ENCODE assay signal across 14 cellular contexts in genomic region chr16:1997591-1998359, GRCh38. TPM values are rescaled to one million over a fixed set of nuclear protein-coding genes. Genes with fewer than 3 reads are reported as not detected.
DNase-seq lines count a peak whose midpoint lies in the region; ATAC-seq and TF ChIP-seq lines count a peak whose summit lies in the region.
"Had no signal": no experiment of that assay in that cellular context is flagged by ENCODE, and none has a peak within 500 bp of the region (broad histone marks: within the 10 kb centered on the region; RNA-seq: fewer than 3 reads in every experiment).

No MANE protein-coding gene starts in this region.

- H3K9me3 ChIP-seq in right cardiac atrium (ENCODE audit: control insufficient read depth, low read length) (no peaks in the 10 kb centered on the region), heart left ventricle (no peaks in the 10 kb centered on the region), upper lobe of right lung (no peaks in the 10 kb centered on the region)
- H3K9me3 ChIP-seq: SK-N-SH had no signal

- H3K9me3 Mint-ChIP-seq in endothelial cell (ENCODE audit: unreplicated experiment): no peaks in the 10 kb centered on the region
- H3K9me3 Mint-ChIP-seq in activated CD8-positive, alpha-beta T cell treated with anti-CD3 and anti-CD28 coated beads for 36 hours: no peaks in the 10 kb centered on the region
- H3K9me3 Mint-ChIP-seq in stimulated activated naive B cell treated with anti-CD40 and anti-IgM and Interleukin-4, amounts not matched to agents 10 μg/mL and 1 μg/mL and 100 μg/mL, for 72 hours: no peaks in the 10 kb centered on the region

- TF ChIP-seq CTCF in heart left ventricle (IDR thresholded peaks at IDR 0.05): no peak
- no peak for TF ChIP-seq CTCF in endothelial cell (IDR thresholded peaks at IDR 0.05; ENCODE audit: unreplicated experiment)
- no peak for TF ChIP-seq CTCF in upper lobe of right lung (IDR thresholded peaks at IDR 0.05)
- TF ChIP-seq CTCF in activated CD8-positive, alpha-beta T cell treated with anti-CD3 and anti-CD28 coated beads for 36 hours (IDR thresholded peaks at IDR 0.05): no peak

- ATAC-seq in right cardiac atrium (peak in 1 of 2 donors; percentile 2), heart left ventricle (no peak), upper lobe of right lung (no peak)
- no peak for ATAC-seq in activated CD8-positive, alpha-beta T cell treated with anti-CD3 and anti-CD28 coated beads for 36 hours
- no peak for ATAC-seq in stimulated activated naive B cell treated with anti-CD40 and anti-IgM and Interleukin-4, amounts not matched to agents 10 μg/mL and 1 μg/mL and 100 μg/mL, for 72 hours (replicated peaks)

- no peak for TF ChIP-seq POLR2A in heart left ventricle (IDR thresholded peaks at IDR 0.05)

- no peaks in the 10 kb centered on the region for H3K4me1 Mint-ChIP-seq in endothelial cell (ENCODE audit: unreplicated experiment)
- H3K4me1 Mint-ChIP-seq in activated CD8-positive, alpha-beta T cell treated with anti-CD3 and anti-CD28 coated beads for 36 hours (ENCODE audit: low read depth): peaks cover 15% of the 10 kb centered on the region
- peaks cover 13 to 15% of the 10 kb centered on the region in 2 donors for H3K4me1 Mint-ChIP-seq in stimulated activated naive B cell treated with anti-CD40 and anti-IgM and Interleukin-4, amounts not matched to agents 10 μg/mL and 1 μg/mL and 100 μg/mL, for 72 hours

- intact Hi-C loops in right cardiac atrium (cut with DNase I) (no loop called here), heart left ventricle (cut with DNase I) (loop anchor here in 1 of 10 donors (10.0 kb wide), 1 partner anchor 133 kb away; no protein-coding TSS in a partner anchor), upper lobe of right lung (cut with DNase I) (no loop called here)
- intact Hi-C loops in activated CD8-positive, alpha-beta T cell treated with anti-CD3 and anti-CD28 coated beads for 36 hours (cut with micrococcal nuclease): no loop called here

- no peak overlapping the region for H3K27ac Mint-ChIP-seq in endothelial cell (ENCODE audit: unreplicated experiment)
- no peak overlapping the region for H3K27ac Mint-ChIP-seq in activated CD8-positive, alpha-beta T cell treated with anti-CD3 and anti-CD28 coated beads for 36 hours
- H3K27ac Mint-ChIP-seq in stimulated activated naive B cell treated with anti-CD40 and anti-IgM and Interleukin-4, amounts not matched to agents 10 μg/mL and 1 μg/mL and 100 μg/mL, for 72 hours: no peak overlapping the region

- DNase-seq in right cardiac atrium (peak; percentile 51 to 65 (median 56)), heart left ventricle (no peak), endothelial cell (ENCODE audit: low spot score) (no peak), upper lobe of right lung (no peak)
- DNase-seq in activated CD8-positive, alpha-beta T cell treated with anti-CD3 and anti-CD28 coated beads for 36 hours: no peak
- no peak for DNase-seq in stimulated activated naive B cell treated with anti-CD40 and anti-IgM and Interleukin-4, amounts not matched to agents 10 μg/mL and 1 μg/mL and 100 μg/mL, for 72 hours
- DNase-seq: activated T-cell treated with anti-CD3 and anti-CD28 coated beads for 4 hours; DMS153; effector memory CD4-positive, alpha-beta T cell; KG1; NCI-H187 treated with DMSO at 0.1 percent for 48 hours; NCI-H774; SK-N-SH had no signal

- no peaks in the 10 kb centered on the region for H3K27me3 ChIP-seq in right cardiac atrium (ENCODE audit: control insufficient read depth, insufficient read depth)
- no peaks in the 10 kb centered on the region for H3K27me3 ChIP-seq in heart left ventricle
- no peaks in the 10 kb centered on the region for H3K27me3 ChIP-seq in upper lobe of right lung

- peaks cover 9% of the 10 kb centered on the region for H3K27me3 Mint-ChIP-seq in endothelial cell (ENCODE audit: unreplicated experiment)
- H3K27me3 Mint-ChIP-seq in activated CD8-positive, alpha-beta T cell treated with anti-CD3 and anti-CD28 coated beads for 36 hours: no peaks in the 10 kb centered on the region
- no peaks in the 10 kb centered on the region for H3K27me3 Mint-ChIP-seq in stimulated activated naive B cell treated with anti-CD40 and anti-IgM and Interleukin-4, amounts not matched to agents 10 μg/mL and 1 μg/mL and 100 μg/mL, for 72 hours

- no peak overlapping the region for H3K4me3 ChIP-seq in right cardiac atrium (ENCODE audit: low read length)
- H3K4me3 ChIP-seq in heart left ventricle: no peak overlapping the region
- no peak overlapping the region for H3K4me3 ChIP-seq in upper lobe of right lung

- peaks cover 0 to 65% (median 61%) of the 10 kb centered on the region in 9 donors for H3K36me3 ChIP-seq in heart left ventricle
- peaks cover 63% of the 10 kb centered on the region for H3K36me3 ChIP-seq in upper lobe of right lung

- peaks cover 9% of the 10 kb centered on the region for H3K36me3 Mint-ChIP-seq in endothelial cell (ENCODE audit: low read depth, unreplicated experiment)
- peaks cover 27% of the 10 kb centered on the region for H3K36me3 Mint-ChIP-seq in activated CD8-positive, alpha-beta T cell treated with anti-CD3 and anti-CD28 coated beads for 36 hours (ENCODE audit: low read depth)
- peaks cover 37 to 59% of the 10 kb centered on the region in 2 donors for H3K36me3 Mint-ChIP-seq in stimulated activated naive B cell treated with anti-CD40 and anti-IgM and Interleukin-4, amounts not matched to agents 10 μg/mL and 1 μg/mL and 100 μg/mL, for 72 hours

- H3K4me1 ChIP-seq in right cardiac atrium (ENCODE audit: control insufficient read depth, insufficient read depth, low read length) (peaks cover 2% of the 10 kb centered on the region), heart left ventricle (peaks cover 0 to 11% (median 0%) of the 10 kb centered on the region in 12 donors), upper lobe of right lung (peaks cover 6% of the 10 kb centered on the region)

- WGBS in right cardiac atrium: 81% methylated on average over 23 of the region's 23 CpGs
- 90 to 91% (median 91%) methylated on average over 22 to 23 of the region's 23 CpGs for WGBS in heart left ventricle, 4 donors

- POLR2A ChIA-PET in activated CD8-positive, alpha-beta T cell treated with anti-CD3 and anti-CD28 coated beads for 36 hours (lab: Charles Lee): interaction anchor here (0.9 to 29.2 kb wide), 5 partner anchors 10 to 154 kb away, joined by 3 to 505 read pairs (median 7); partner anchors contain the start of genes NDUFB10, NOXO1, RNF151 and RPS2

- peak overlapping the region; percentile 49 for H3K4me3 Mint-ChIP-seq in endothelial cell (ENCODE audit: unreplicated experiment)
- no peak overlapping the region for H3K4me3 Mint-ChIP-seq in activated CD8-positive, alpha-beta T cell treated with anti-CD3 and anti-CD28 coated beads for 36 hours
- H3K4me3 Mint-ChIP-seq in stimulated activated naive B cell treated with anti-CD40 and anti-IgM and Interleukin-4, amounts not matched to agents 10 μg/mL and 1 μg/mL and 100 μg/mL, for 72 hours: no peak overlapping the region

- CTCF ChIA-PET in activated CD8-positive, alpha-beta T cell treated with anti-CD3 and anti-CD28 coated beads for 36 hours (lab: Charles Lee): interaction anchor here (1.0 kb wide), 1 partner anchor 25 kb away, joined by 3 read pairs; no protein-coding TSS in a partner anchor

- H3K27ac ChIP-seq in right cardiac atrium (ENCODE audit: low read length): no peak overlapping the region
- peak overlapping the region in 2 of 12 donors; percentile 17 to 43 for H3K27ac ChIP-seq in heart left ventricle
- H3K27ac ChIP-seq in upper lobe of right lung: peak overlapping the region; percentile 47

RNA-seq across cellular contexts. Expression of gene SYNGR3, which starts 8.0 kb away (rescaled TPM):
- total RNA-seq in right cardiac atrium: 1 to 10 TPM in 1 of 4 donors, under 1 TPM in 3; 0.57 to 1.0 (median 0.68) TPM
- polyA plus RNA-seq in right cardiac atrium: 1.4 TPM
- 1 to 10 TPM in 3 of 9 donors, under 1 TPM in 6; 0.19 to 1.3 (median 0.86) TPM for total RNA-seq in heart left ventricle
- polyA plus RNA-seq in heart left ventricle: 1 to 10 TPM in 1 of 2 donors, under 1 TPM in 1; 0.53 to 2.7 TPM
- 0.82 TPM for total RNA-seq in endothelial cell (ENCODE audit: unreplicated experiment)
- 0.61 TPM for total RNA-seq in upper lobe of right lung
- 1 to 10 TPM; 5.4 to 7.2 TPM for total RNA-seq in activated CD8-positive, alpha-beta T cell treated with anti-CD3 and anti-CD28 coated beads for 36 hours

RNA-seq across cellular contexts. Expression of gene ZNF598, which starts 11.8 kb away (rescaled TPM):
- total RNA-seq in right cardiac atrium (10 to 100 TPM; 16.8 to 20.5 (median 17.5) TPM), heart left ventricle (10 to 100 TPM; 10.9 to 47.4 (median 17.0) TPM), endothelial cell (ENCODE audit: unreplicated experiment) (34.4 TPM), upper lobe of right lung (38.2 TPM)
- polyA plus RNA-seq in right cardiac atrium (14.0 TPM), heart left ventricle (10 to 100 TPM in 1 of 2 donors, 1 to 10 TPM in 1; 9.4 to 33.8 TPM)
- 10 to 100 TPM; 85.5 to 90.3 TPM for total RNA-seq in activated CD8-positive, alpha-beta T cell treated with anti-CD3 and anti-CD28 coated beads for 36 hours

RNA-seq across cellular contexts. Expression of gene GFER, which starts 13.8 kb away (rescaled TPM):
- total RNA-seq in right cardiac atrium (10 to 100 TPM; 19.6 to 25.7 (median 22.2) TPM), heart left ventricle (10 to 100 TPM; 18.0 to 29.9 (median 23.5) TPM), endothelial cell (ENCODE audit: unreplicated experiment) (30.0 TPM), upper lobe of right lung (23.1 TPM)
- polyA plus RNA-seq in right cardiac atrium (31.7 TPM), heart left ventricle (10 to 100 TPM; 36.6 to 51.1 TPM)
- 10 to 100 TPM; 33.5 to 33.9 TPM for total RNA-seq in activated CD8-positive, alpha-beta T cell treated with anti-CD3 and anti-CD28 coated beads for 36 hours

RNA-seq across cellular contexts. Expression of gene NOXO1, which starts 16.5 kb away (rescaled TPM):
- total RNA-seq in right cardiac atrium (not detected), heart left ventricle (not detected), endothelial cell (ENCODE audit: unreplicated experiment) (0.23 TPM), upper lobe of right lung (1.8 TPM)
- polyA plus RNA-seq in right cardiac atrium (0.29 TPM), heart left ventricle (under 1 TPM; 0.06 to 0.15 TPM)
- total RNA-seq in activated CD8-positive, alpha-beta T cell treated with anti-CD3 and anti-CD28 coated beads for 36 hours: under 1 TPM in 1 of 2 experiments, not detected in 1; 0.31 TPM

RNA-seq across cellular contexts. Expression of gene NPW, which starts 21.8 kb away (rescaled TPM):
- total RNA-seq in right cardiac atrium (not detected), heart left ventricle (under 1 TPM in 1 of 9 donors, not detected in 8; 0.69 TPM), endothelial cell (ENCODE audit: unreplicated experiment) (0.82 TPM), upper lobe of right lung (not detected)
- polyA plus RNA-seq in right cardiac atrium (not detected), heart left ventricle (under 1 TPM in 1 of 2 donors, not detected in 1; 0.19 TPM)
- 10 to 100 TPM; 24.3 to 28.3 TPM for total RNA-seq in activated CD8-positive, alpha-beta T cell treated with anti-CD3 and anti-CD28 coated beads for 36 hours
- polyA plus RNA-seq: neural cell had no signal

Comparison
In these comparisons a context has a peak if more than half of its experiments do, and no peak if none do; other contexts are left out.
1. DNase-seq: peak in right cardiac atrium (3 of 3); none in heart left ventricle (0 of 5), endothelial cell (single experiment), upper lobe of right lung (single experiment), activated CD8-positive, alpha-beta T cell treated with anti-CD3 and anti-CD28 coated beads for 36 hours (single experiment) and stimulated activated naive B cell treated with anti-CD40 and anti-IgM and Interleukin-4, amounts not matched to agents 10 μg/mL and 1 μg/mL and 100 μg/mL, for 72 hours (single experiment).